ENCODE assay signal across 23 cellular contexts in genomic region chr7:43767311-43767710, GRCh38.
"Had no signal": no experiment of that assay in that cellular context is flagged by ENCODE, and none has a peak within 500 bp of the region (broad histone marks: within the 10 kb centered on the region; RNA-seq: fewer than 3 reads in every experiment).

No MANE protein-coding gene starts in this region.

- H3K27me3 ChIP-seq: gastrocnemius medialis, right atrium auricular region, sigmoid colon, testis, tibial artery, upper lobe of left lung, uterus had no signal

- H3K9me3 ChIP-seq: gastrocnemius medialis, prostate gland, right atrium auricular region, sigmoid colon, testis, tibial artery, upper lobe of left lung, uterus had no signal

- H3K27me3 Mint-ChIP-seq: effector memory CD8-positive, alpha-beta T cell; naive thymus-derived CD8-positive, alpha-beta T cell; stimulated activated memory B cell treated with anti-CD40 and anti-IgM and Interleukin-4, amounts not matched to agents 10 μg/mL and 1 μg/mL and 100 μg/mL, for 72 hours had no signal

- H3K4me1 ChIP-seq: prostate gland had no signal

- H3K36me3 ChIP-seq: gastrocnemius medialis, prostate gland, uterus had no signal

- H3K27ac ChIP-seq: gastrocnemius medialis, parathyroid adenoma, prostate gland, right atrium auricular region, sigmoid colon, testis, tibial artery, upper lobe of left lung, uterus had no signal

- DNase-seq: cerebellar nuclear complex; cortex of kidney; effector memory CD8-positive, alpha-beta T cell; gastrocnemius medialis; kidney; mesenchymal stem cell; midbrain; naive thymus-derived CD8-positive, alpha-beta T cell; nephron progenitor cell; nucleus accumbens; sigmoid colon; stimulated activated CD4-positive, alpha-beta T cell treated with anti-CD3 and anti-CD28 coated beads, Interleukin-4, amount 100 ng/mL, for 4 hours; stimulated activated naive CD8-positive, alpha-beta T cell treated with anti-CD3 and anti-CD28 coated beads, Interleukin-15, Interleukin-2, amounts not matched to agents 100 U/mL and 50 U/mL, for 24 hours; substantia nigra; testis; tibial artery; upper lobe of left lung; uterus had no signal

- H3K9me3 Mint-ChIP-seq: effector memory CD8-positive, alpha-beta T cell; naive thymus-derived CD8-positive, alpha-beta T cell; stimulated activated memory B cell treated with anti-CD40 and anti-IgM and Interleukin-4, amounts not matched to agents 10 μg/mL and 1 μg/mL and 100 μg/mL, for 72 hours had no signal

- ATAC-seq: effector memory CD8-positive, alpha-beta T cell; gastrocnemius medialis; left lobe of liver; naive thymus-derived CD8-positive, alpha-beta T cell; stimulated activated memory B cell treated with anti-CD40 and anti-IgM and Interleukin-4, amounts not matched to agents 10 μg/mL and 1 μg/mL and 100 μg/mL, for 72 hours; stimulated activated naive CD8-positive, alpha-beta T cell treated with anti-CD3 and anti-CD28 coated beads, Interleukin-15, Interleukin-2, amounts not matched to agents 100 U/mL and 50 U/mL, for 24 hours had no signal

- H3K27ac Mint-ChIP-seq: effector memory CD8-positive, alpha-beta T cell; nephron progenitor cell; stimulated activated memory B cell treated with anti-CD40 and anti-IgM and Interleukin-4, amounts not matched to agents 10 μg/mL and 1 μg/mL and 100 μg/mL, for 72 hours had no signal

- H3K4me3 ChIP-seq: gastrocnemius medialis, prostate gland, right atrium auricular region, sigmoid colon, testis, tibial artery, upper lobe of left lung, uterus had no signal

- H3K4me3 Mint-ChIP-seq: effector memory CD8-positive, alpha-beta T cell; naive thymus-derived CD8-positive, alpha-beta T cell; nephron progenitor cell; stimulated activated memory B cell treated with anti-CD40 and anti-IgM and Interleukin-4, amounts not matched to agents 10 μg/mL and 1 μg/mL and 100 μg/mL, for 72 hours had no signal
